Comparison of ENCODE assay signal across 12 cellular contexts in genomic region chr2:232338094-232338758, GRCh38. TPM values are rescaled to one million over a fixed set of nuclear protein-coding genes. Genes with fewer than 3 reads are reported as not detected.
DNase-seq lines count a peak whose midpoint lies in the region; ATAC-seq and TF ChIP-seq lines count a peak whose summit lies in the region.
"Not testable (repeated sequence)": the region's sequence is repeated elsewhere in the genome, so short reads cannot be mapped to it uniquely, and the experiment has no call there.
"Had no signal": no experiment of that assay in that cellular context is flagged by ENCODE, and none has a peak within 500 bp of the region (broad histone marks: within the 10 kb centered on the region; RNA-seq: fewer than 3 reads in every experiment).

No MANE protein-coding gene starts in this region.

- not testable (repeated sequence) for H3K27ac ChIP-seq in upper lobe of right lung

- not testable (repeated sequence) for H3K27me3 ChIP-seq in upper lobe of right lung

- intact Hi-C loops in activated CD4-positive, alpha-beta T cell treated with anti-CD3 and anti-CD28 coated beads for 36 hours (cut with DNase I, micrococcal nuclease): loop anchor here in 1 of 2 experiments (5.0 kb wide), 1 partner anchor 99 kb away; no protein-coding TSS in a partner anchor
- intact Hi-C loops in Right ventricle myocardium superior (cut with DNase I); mucosa of descending colon (cut with DNase I, micrococcal nuclease); sciatic nerve (cut with DNase I); upper lobe of right lung (cut with DNase I): not testable (repeated sequence)

- not testable (repeated sequence) for H3K9me3 ChIP-seq in mucosa of descending colon, upper lobe of right lung

- H3K27ac Mint-ChIP-seq in activated CD4-positive, alpha-beta T cell treated with anti-CD3 and anti-CD28 coated beads for 36 hours; activated naive CD4-positive, alpha-beta T cell treated with anti-CD3 and anti-CD28 coated beads, Interleukin-2, amount 10 ng/mL, durations not matched to agents 7 days and 5 days: not testable (repeated sequence)

- H3K36me3 Mint-ChIP-seq in activated CD4-positive, alpha-beta T cell treated with anti-CD3 and anti-CD28 coated beads for 36 hours (ENCODE audit: low read depth); activated naive CD4-positive, alpha-beta T cell treated with anti-CD3 and anti-CD28 coated beads, Interleukin-2, amount 10 ng/mL, durations not matched to agents 7 days and 5 days: not testable (repeated sequence)

- not testable (repeated sequence) for H3K27me3 Mint-ChIP-seq in activated CD4-positive, alpha-beta T cell treated with anti-CD3 and anti-CD28 coated beads for 36 hours; activated naive CD4-positive, alpha-beta T cell treated with anti-CD3 and anti-CD28 coated beads, Interleukin-2, amount 10 ng/mL, durations not matched to agents 7 days and 5 days

- ATAC-seq in activated CD4-positive, alpha-beta T cell treated with anti-CD3 and anti-CD28 coated beads for 36 hours; sciatic nerve; upper lobe of right lung: not testable (repeated sequence)
- ATAC-seq in Right ventricle myocardium superior (ENCODE audit: poor library complexity): peak; percentile 9
- peak; percentile 75 for ATAC-seq in left lobe of liver
- ATAC-seq in mucosa of descending colon: peak; percentile 36

- peak; percentile 2 for DNase-seq in activated CD4-positive, alpha-beta T cell treated with anti-CD3 and anti-CD28 coated beads for 36 hours
- DNase-seq in activated T-cell treated with anti-CD3 and anti-CD28 coated beads, Interleukin-2, amount 50 U/mL, for 1 hour: peak; percentile 8
- DNase-seq in activated naive CD4-positive, alpha-beta T cell treated with anti-CD3 and anti-CD28 coated beads, Interleukin-2, amount 10 ng/mL, durations not matched to agents 7 days and 5 days: peak; percentile 12
- DNase-seq in Right ventricle myocardium superior (peak; percentile 8), mucosa of descending colon (peak in 1 of 3 donors; percentile 13), sciatic nerve (ENCODE audit: low spot score) (peak; percentile 42), upper lobe of right lung (peak; percentile 28)
- DNase-seq in left lobe of liver (ENCODE audit: low spot score): not testable (repeated sequence)

- POLR2A ChIA-PET in activated CD4-positive, alpha-beta T cell treated with anti-CD3 and anti-CD28 coated beads for 36 hours (lab: Charles Lee): not testable (repeated sequence)

- not testable (repeated sequence) for H3K4me3 ChIP-seq in mucosa of descending colon, upper lobe of right lung

- CTCF ChIA-PET in activated CD4-positive, alpha-beta T cell treated with anti-CD3 and anti-CD28 coated beads for 36 hours (lab: Charles Lee): not testable (repeated sequence)
- CTCF ChIA-PET in activated naive CD4-positive, alpha-beta T cell treated with anti-CD3 and anti-CD28 coated beads, Interleukin-2, amount 10 ng/mL, durations not matched to agents 7 days and 5 days (lab: Charles Lee): interaction anchor here (0.6 kb wide), 1 partner anchor 10 kb away, joined by 4 read pairs; no protein-coding TSS in a partner anchor

- not testable (repeated sequence) for H3K4me1 Mint-ChIP-seq in activated CD4-positive, alpha-beta T cell treated with anti-CD3 and anti-CD28 coated beads for 36 hours; activated naive CD4-positive, alpha-beta T cell treated with anti-CD3 and anti-CD28 coated beads, Interleukin-2, amount 10 ng/mL, durations not matched to agents 7 days and 5 days

- H3K4me1 ChIP-seq in mucosa of descending colon (ENCODE audit: low read depth); upper lobe of right lung: not testable (repeated sequence)

- H3K4me3 Mint-ChIP-seq in activated CD4-positive, alpha-beta T cell treated with anti-CD3 and anti-CD28 coated beads for 36 hours; activated naive CD4-positive, alpha-beta T cell treated with anti-CD3 and anti-CD28 coated beads, Interleukin-2, amount 10 ng/mL, durations not matched to agents 7 days and 5 days: not testable (repeated sequence)

- not testable (repeated sequence) for H3K9me3 Mint-ChIP-seq in activated CD4-positive, alpha-beta T cell treated with anti-CD3 and anti-CD28 coated beads for 36 hours (ENCODE audit: low read depth); activated naive CD4-positive, alpha-beta T cell treated with anti-CD3 and anti-CD28 coated beads, Interleukin-2, amount 10 ng/mL, durations not matched to agents 7 days and 5 days

- TF ChIP-seq CTCF in mucosa of descending colon (IDR thresholded peaks at IDR 0.05); upper lobe of right lung (IDR thresholded peaks at IDR 0.05): not testable (repeated sequence)

- not testable (repeated sequence) for H3K36me3 ChIP-seq in mucosa of descending colon (ENCODE audit: low read depth); upper lobe of right lung

RNA-seq across cellular contexts. Expression of gene ALPP, which starts 40.3 kb away (rescaled TPM):
- total RNA-seq in activated CD4-positive, alpha-beta T cell treated with anti-CD3 and anti-CD28 coated beads for 36 hours: not detected
- total RNA-seq in Right ventricle myocardium superior (not detected), left lobe of liver (0.20 TPM), mucosa of descending colon (1 to 10 TPM in 1 of 3 donors, not detected in 2; 1.2 TPM), sciatic nerve (not detected), upper lobe of right lung (9.5 TPM)
- total RNA-seq: B cell; Calu3; CD4-positive, alpha-beta T cell; Daoy had no signal
